Comparison of ENCODE assay signal across 8 cellular contexts in the genomic region with DNA sequence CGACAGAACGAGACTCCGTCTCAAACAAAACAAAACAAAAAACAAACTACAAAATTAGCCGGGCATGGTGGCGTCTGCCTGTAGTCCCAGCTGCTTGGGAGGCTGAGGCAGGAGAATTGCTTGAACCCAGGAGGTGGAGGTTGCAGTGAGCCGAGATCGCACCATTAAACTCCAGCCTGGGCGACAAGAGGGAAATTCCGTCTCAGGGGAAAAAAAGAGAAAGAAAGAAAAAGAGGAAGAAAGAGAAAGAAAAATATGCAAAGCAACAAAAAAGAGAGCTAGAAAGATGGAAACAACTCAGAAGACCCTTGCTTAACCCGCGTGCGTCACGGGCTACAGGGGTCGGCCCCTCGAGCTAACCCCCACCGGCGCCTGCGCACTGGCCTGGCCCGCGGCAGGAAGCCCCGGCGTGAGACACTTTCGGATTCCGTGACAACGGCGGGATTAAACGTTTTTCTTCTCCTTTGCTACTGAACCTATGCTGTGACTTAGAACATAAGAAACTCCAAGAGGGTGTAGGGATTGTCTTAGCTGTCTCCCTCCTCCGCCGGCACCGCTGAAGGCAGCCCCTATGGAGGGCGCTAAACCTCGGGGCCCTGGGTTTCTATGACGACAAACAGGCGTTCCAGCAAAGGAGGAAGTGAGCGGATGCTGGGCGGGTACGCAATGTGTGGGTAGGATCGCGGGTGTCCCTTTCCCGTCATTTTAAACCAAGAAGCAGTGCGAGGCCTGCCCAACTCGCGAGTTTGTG. TPM values are rescaled to one million over a fixed set of nuclear protein-coding genes. Genes with fewer than 3 reads are reported as not detected.
DNase-seq lines count a peak whose midpoint lies in the region; ATAC-seq and TF ChIP-seq lines count a peak whose summit lies in the region.

A gene with protein sequence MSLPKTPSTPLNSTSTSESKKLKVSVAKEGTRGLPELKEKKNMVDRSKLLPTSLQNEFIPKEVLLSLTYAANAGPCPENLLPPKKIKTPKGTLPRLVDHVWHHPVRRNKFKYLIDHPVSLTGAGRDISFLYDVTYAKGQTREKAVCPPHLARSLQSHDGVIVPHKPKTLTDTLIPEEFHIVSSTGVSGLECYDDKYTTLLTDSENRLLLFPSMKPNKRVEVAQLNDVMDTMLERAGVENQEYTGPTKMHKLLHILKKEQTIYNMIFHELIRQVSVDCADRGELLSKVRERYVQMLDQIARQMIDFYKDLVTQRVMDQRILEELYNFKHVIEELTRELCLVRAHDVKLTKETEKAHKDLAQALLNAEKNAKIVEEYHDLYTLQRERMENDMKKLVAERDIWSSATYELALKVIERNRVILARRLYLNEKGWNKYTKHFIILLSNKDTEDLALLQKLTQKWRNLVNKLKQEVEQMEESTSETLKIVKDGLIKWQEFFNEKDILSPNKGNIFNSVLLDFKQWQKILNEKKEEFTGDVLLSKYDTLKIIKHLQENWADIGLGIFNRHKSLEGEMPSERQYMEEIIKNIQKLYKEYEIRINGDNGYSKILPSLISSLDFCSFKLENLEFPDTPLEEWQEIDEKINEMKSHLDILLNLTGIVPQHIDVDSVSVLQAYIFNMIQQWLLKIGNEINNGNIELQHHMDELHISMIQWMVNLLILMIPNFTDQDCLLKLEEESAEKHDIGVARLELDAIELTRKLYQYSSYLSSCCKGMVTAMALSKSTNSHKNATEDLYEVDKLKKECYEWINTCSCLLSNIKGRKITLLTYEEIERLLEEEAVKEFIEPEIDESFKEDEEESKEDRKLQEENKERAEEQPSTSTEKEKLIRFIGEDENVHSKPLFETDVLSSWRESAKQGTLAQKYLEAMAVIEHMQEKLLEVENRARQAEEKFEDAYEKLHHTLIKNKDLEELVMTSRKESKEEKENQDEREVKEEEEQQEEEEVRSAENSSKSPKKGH (plus strand): TSS at position 630 of the 751 bp plus-strand sequence. CDS start 539 bp downstream, outside the sequence.

- H3K36me3 Mint-ChIP-seq in CD4-positive, alpha-beta T cell (ENCODE audit: low read depth) = peaks cover 7% of the 10 kb centered on the region
- no peaks in the 10 kb centered on the region for H3K36me3 Mint-ChIP-seq in activated CD4-positive, alpha-beta memory T cell treated with anti-CD3 and anti-CD28 coated beads, Interleukin-2, amount 10 ng/mL, durations not matched to agents 7 days and 5 days (ENCODE audit: low read depth)

- no peak for TF ChIP-seq CTCF in CD4-positive, alpha-beta T cell (IDR thresholded peaks at IDR 0.05)
- no peak for TF ChIP-seq CTCF in lung (IDR thresholded peaks at IDR 0.05; ENCODE audit: control extremely low read depth, extremely low read depth)

- H3K4me1 Mint-ChIP-seq in CD4-positive, alpha-beta T cell (ENCODE audit: low read depth) = peaks cover 14% of the 10 kb centered on the region
- H3K4me1 Mint-ChIP-seq in activated CD4-positive, alpha-beta memory T cell treated with anti-CD3 and anti-CD28 coated beads, Interleukin-2, amount 10 ng/mL, durations not matched to agents 7 days and 5 days = peaks cover 13% of the 10 kb centered on the region

- POLR2A ChIA-PET in CD4-positive, alpha-beta T cell (lab: Charles Lee) = interaction anchor here (0.6 to 2.4 kb wide), 13 partner anchors 10 to 517 kb away, joined by 3 to 56 read pairs (median 4); a partner anchor contains a TSS
- POLR2A ChIA-PET in activated CD4-positive, alpha-beta memory T cell treated with anti-CD3 and anti-CD28 coated beads, Interleukin-2, amount 10 ng/mL, durations not matched to agents 7 days and 5 days (lab: Charles Lee) = interaction anchor here (0.7 to 1.9 kb wide), 12 partner anchors 10 to 284 kb away, joined by 3 to 22 read pairs (median 3); a partner anchor contains a TSS

- H3K4me3 ChIP-seq in ectodermal cell (ENCODE audit: insufficient read depth, low read depth, low read length) = peak within 1 kb of the TSS; percentile 68
- H3K4me3 ChIP-seq in lung = peak within 1 kb of the TSS; percentile 82

- H3K4me1 ChIP-seq in ectodermal cell (ENCODE audit: control insufficient read depth, insufficient read depth, low read length) (no peaks in the 10 kb centered on the region), lung (ENCODE audit: control insufficient read depth in 2 of 2, insufficient read depth in 2 of 2, low read length in 2 of 2) (no peaks in the 10 kb centered on the region)

- WGBS in ectodermal cell, 2 experiments = 15 to 18% methylated on average over 43 of the region's 43 CpGs
- 9 to 10% methylated on average over 41 to 43 of the region's 43 CpGs for WGBS in lung, 2 donors

- peak; percentile 90 for ATAC-seq in CD4-positive, alpha-beta T cell (ENCODE audit: poor library complexity)
- ATAC-seq in GM19438 (IDR thresholded peaks at IDR 0.05; ENCODE audit: low read depth, unreplicated experiment) (peak; percentile 98), HG03571 (IDR thresholded peaks at IDR 0.05; ENCODE audit: unreplicated experiment) (peak; percentile 97), lung (ENCODE audit: insufficient read depth, low FRiP score) (peak; percentile 96)

- CTCF ChIA-PET in CD4-positive, alpha-beta T cell (lab: Charles Lee) = interaction anchor here (1.3 to 1.6 kb wide), 2 partner anchors 13 to 71 kb away, joined by 3 to 12 read pairs; a partner anchor contains a TSS
- CTCF ChIA-PET in activated CD4-positive, alpha-beta memory T cell treated with anti-CD3 and anti-CD28 coated beads, Interleukin-2, amount 10 ng/mL, durations not matched to agents 7 days and 5 days (lab: Charles Lee) = interaction anchor here (0.7 to 4.6 kb wide), 7 partner anchors 10 to 286 kb away, joined by 3 to 33 read pairs (median 3); a partner anchor contains a TSS

- H3K27me3 ChIP-seq in CD4-positive, alpha-beta T cell (ENCODE audit: control insufficient read depth, insufficient read depth, low read length) = no peaks in the 10 kb centered on the region
- H3K27me3 ChIP-seq in ectodermal cell (ENCODE audit: control insufficient read depth, insufficient read depth, low read length, poor library complexity, severe bottlenecking) = peaks cover 7% of the 10 kb centered on the region
- H3K27me3 ChIP-seq in lung (ENCODE audit: control insufficient read depth, insufficient read depth) = no peaks in the 10 kb centered on the region

- H3K27ac ChIP-seq in CD4-positive, alpha-beta T cell (ENCODE audit: low read depth, low read length) = peak within 1 kb of the TSS; percentile 94
- H3K27ac ChIP-seq in ectodermal cell (ENCODE audit: insufficient read depth, low read depth, low read length, poor library complexity, severe bottlenecking) (peak within 1 kb of the TSS; percentile 85), lung (ENCODE audit: low read depth in 1 of 2, low read length in 1 of 2) (peak within 1 kb of the TSS; percentile 77 to 96)

- no peaks in the 10 kb centered on the region for H3K27me3 Mint-ChIP-seq in CD4-positive, alpha-beta T cell
- H3K27me3 Mint-ChIP-seq in activated CD4-positive, alpha-beta memory T cell treated with anti-CD3 and anti-CD28 coated beads, Interleukin-2, amount 10 ng/mL, durations not matched to agents 7 days and 5 days = no peaks in the 10 kb centered on the region

- H3K27ac Mint-ChIP-seq in CD4-positive, alpha-beta T cell = peak within 1 kb of the TSS; percentile 99
- H3K27ac Mint-ChIP-seq in activated CD4-positive, alpha-beta memory T cell treated with anti-CD3 and anti-CD28 coated beads, Interleukin-2, amount 10 ng/mL, durations not matched to agents 7 days and 5 days = peak within 1 kb of the TSS; percentile 99

- DNase-seq in CD4-positive, alpha-beta T cell = peak; percentile 80 to 94 (median 84)
- peak; percentile 84 for DNase-seq in NCI-H774 (lab: John Stamatoyannopoulos, UW)
- DNase-seq in activated CD4-positive, alpha-beta memory T cell treated with anti-CD3 and anti-CD28 coated beads, Interleukin-2, amount 10 ng/mL, durations not matched to agents 7 days and 5 days = peak; percentile 91
- DNase-seq in lung (ENCODE audit: low spot score) = peak; percentile 92
- DNase-seq in stimulated activated CD4-positive, alpha-beta T cell treated with anti-CD3 and anti-CD28 coated beads, TNF-alpha, amount 100 ng/mL, for 4 hours (ENCODE audit: low read depth in 3 of 3) = peak; percentile 79 to 80 (median 80)

- H3K36me3 ChIP-seq in ectodermal cell (ENCODE audit: control insufficient read depth, insufficient read depth, low read length) (no peaks in the 10 kb centered on the region), lung (ENCODE audit: control insufficient read depth in 2 of 2, insufficient read depth in 2 of 2, low read length in 2 of 2) (no peaks in the 10 kb centered on the region)

- intact Hi-C loops in CD4-positive, alpha-beta T cell (cut with DNase I, micrococcal nuclease) = loop anchor here (2.0 to 10.0 kb wide), 11 partner anchors 73 to 1137 kb away; a partner anchor contains a TSS

- no peaks in the 10 kb centered on the region for H3K9me3 Mint-ChIP-seq in CD4-positive, alpha-beta T cell
- H3K9me3 Mint-ChIP-seq in activated CD4-positive, alpha-beta memory T cell treated with anti-CD3 and anti-CD28 coated beads, Interleukin-2, amount 10 ng/mL, durations not matched to agents 7 days and 5 days = no peaks in the 10 kb centered on the region

- peak within 1 kb of the TSS; percentile 96 for H3K4me3 Mint-ChIP-seq in CD4-positive, alpha-beta T cell
- H3K4me3 Mint-ChIP-seq in activated CD4-positive, alpha-beta memory T cell treated with anti-CD3 and anti-CD28 coated beads, Interleukin-2, amount 10 ng/mL, durations not matched to agents 7 days and 5 days = peak within 1 kb of the TSS; percentile 95

- no peaks in the 10 kb centered on the region for H3K9me3 ChIP-seq in CD4-positive, alpha-beta T cell (ENCODE audit: control insufficient read depth, low read length)
- H3K9me3 ChIP-seq in ectodermal cell (ENCODE audit: control insufficient read depth, low read length) (no peaks in the 10 kb centered on the region), lung (ENCODE audit: control insufficient read depth in 2 of 2, insufficient read depth in 1 of 2, low read length in 1 of 2) (no peaks in the 10 kb centered on the region)

RNA-seq across cellular contexts. Expression of the gene that starts here (rescaled TPM):
- 1 to 10 TPM; 1.1 TPM for total RNA-seq in CD4-positive, alpha-beta T cell
- total RNA-seq in activated CD4-positive, alpha-beta memory T cell treated with anti-CD3 and anti-CD28 coated beads, Interleukin-2, amount 10 ng/mL, durations not matched to agents 7 days and 5 days = under 1 TPM in 1 of 2 experiments, not detected in 1; 0.58 TPM
- polyA plus RNA-seq in ectodermal cell (2013, experiment 1 of 4) = not detected
- not detected for polyA plus RNA-seq in ectodermal cell (2013, experiment 2 of 4)
- not detected for polyA plus RNA-seq in ectodermal cell (2013, experiment 3 of 4)
- 0.20 TPM for polyA plus RNA-seq in ectodermal cell (2013, experiment 4 of 4)
- 1 to 10 TPM in 1 of 2 donors, under 1 TPM in 1; 0.52 to 2.7 TPM for total RNA-seq in lung
- polyA plus RNA-seq in lung = under 1 TPM; 0.10 to 0.31 TPM

Comparison
In these comparisons a context has a peak if more than half of its experiments do, and no peak if none do; other contexts are left out.
1. Peak in every context shown above with its lines: DNase-seq, ATAC-seq, H3K4me3 ChIP-seq and H3K27ac ChIP-seq.
2. Peak in DNase-seq in activated CD4-positive, alpha-beta memory T cell treated with anti-CD3 and anti-CD28 coated beads, Interleukin-2, amount 10 ng/mL, durations not matched to agents 7 days and 5 days; RNA of the gene not detected or under 1 TPM.